24 cellular contexts compared by ENCODE assay signal in genomic region chr3:134643150-134643675, GRCh38. TPM values are rescaled to one million over a fixed set of nuclear protein-coding genes. Genes with fewer than 3 reads are reported as not detected.
"Had no signal": no experiment of that assay in that cellular context is flagged by ENCODE, and none has a peak within 500 bp of the region (broad histone marks: within the 10 kb centered on the region; RNA-seq: fewer than 3 reads in every experiment).

No MANE protein-coding gene starts in this region.

- H3K27ac Mint-ChIP-seq: activated naive CD4-positive, alpha-beta T cell treated with anti-CD3 and anti-CD28 coated beads for 36 hours; activated naive CD8-positive, alpha-beta T cell; activated T-helper 17 cell treated with anti-CD3 and anti-CD28 coated beads, Interleukin-2, amount 50 U/mL, for 72 hours; T-helper 17 cell; WTC11 had no signal

- H3K9me3 Mint-ChIP-seq: activated naive CD4-positive, alpha-beta T cell treated with anti-CD3 and anti-CD28 coated beads for 36 hours; activated T-helper 17 cell treated with anti-CD3 and anti-CD28 coated beads, Interleukin-2, amount 50 U/mL, for 72 hours; brain; WTC11 had no signal

- DNase-seq: activated CD4-positive, alpha-beta T cell treated with anti-CD3 and anti-CD28 coated beads for 48 hours; activated CD4-positive, alpha-beta T cell treated with anti-CD3 and anti-CD28 coated beads, Interleukin-2, amount 50 U/mL, for 48 hours; activated CD4-positive, CD25-positive, alpha-beta regulatory T cell treated with anti-CD3 and anti-CD28 coated beads, Interleukin-2, amount 50 U/mL, for 72 hours; activated gamma-delta T cell; activated naive CD4-positive, alpha-beta T cell treated with anti-CD3 and anti-CD28 coated beads for 36 hours; activated T-cell treated with anti-CD3 and anti-CD28 coated beads for 4 hours; amygdala; IMR-90; Kasumi-1; KBM-7; NCI-H146; NCI-H187 treated with DMSO at 0.1 percent for 48 hours; NCI-H2081 treated with DMSO at 0.1 percent for 48 hours; NCI-H446; NCI-H524; PC-3; SHP77 treated with DMSO at 0.1 percent for 48 hours; T-helper 17 cell; T-helper 9 cell had no signal

- H3K27me3 Mint-ChIP-seq: activated naive CD8-positive, alpha-beta T cell; brain had no signal

- H3K4me3 Mint-ChIP-seq: activated naive CD4-positive, alpha-beta T cell treated with anti-CD3 and anti-CD28 coated beads for 36 hours; activated naive CD8-positive, alpha-beta T cell; activated T-helper 17 cell treated with anti-CD3 and anti-CD28 coated beads, Interleukin-2, amount 50 U/mL, for 72 hours; brain; T-helper 17 cell; WTC11 had no signal

- H3K36me3 Mint-ChIP-seq: activated naive CD8-positive, alpha-beta T cell; brain; WTC11 had no signal

- ATAC-seq: activated T-helper 17 cell treated with anti-CD3 and anti-CD28 coated beads, Interleukin-2, amount 50 U/mL, for 72 hours; PC-3; T-helper 17 cell had no signal

- H3K4me1 Mint-ChIP-seq: activated T-helper 17 cell treated with anti-CD3 and anti-CD28 coated beads, Interleukin-2, amount 50 U/mL, for 72 hours; T-helper 17 cell had no signal

RNA-seq across cellular contexts. Expression of gene KY, which starts 7.6 kb away (rescaled TPM):
- total RNA-seq: activated naive CD4-positive, alpha-beta T cell treated with anti-CD3 and anti-CD28 coated beads for 36 hours; activated T-helper 17 cell treated with anti-CD3 and anti-CD28 coated beads, Interleukin-2, amount 50 U/mL, for 72 hours; SK-MEL-5; T-helper 17 cell; WTC11 had no signal
